In genomic region chr3:52897130-52898109, GRCh38 we compare ENCODE assay signal across 8 cellular contexts. TPM values are rescaled to one million over a fixed set of nuclear protein-coding genes. Genes with fewer than 3 reads are reported as not detected.
DNase-seq lines count a peak whose midpoint lies in the region; ATAC-seq, FAIRE-seq and TF ChIP-seq lines count a peak whose summit lies in the region.

TSS of gene STIMATE (minus strand) at chr3:52897548. CDS start at chr3:52897450, 98 bp downstream.

- H3K36me3 ChIP-seq in kidney (ENCODE audit: control insufficient read depth in 1 of 2, insufficient read depth in 2 of 2, low read length in 2 of 2) = no peaks in the 10 kb centered on the region

- no peak for TF ChIP-seq CTCF in AG09309 (IDR thresholded peaks at IDR 0.05; ENCODE audit: control insufficient read depth, insufficient read depth, low read depth, low read length, missing control alignments)
- TF ChIP-seq CTCF in kidney (IDR thresholded peaks at IDR 0.05; ENCODE audit: borderline replicate concordance, extremely low read depth, insufficient read depth) = no peak

- in situ Hi-C loops in GM18951 (cut with MboI; ENCODE audit: low sequenced_read_pairs, unreplicated experiment) = no loop called here

- peak within 1 kb of the TSS; percentile 78 to 83 for H3K9ac ChIP-seq in kidney (ENCODE audit: low read length in 2 of 2)

- no peak for FAIRE-seq in kidney (lab: Jason Lieb, UNC)

- DNase-seq in AG09309 (ENCODE audit: low read depth) (no peak), NCI-H345 treated with DMSO at 0.1 percent for 48 hours (lab: John Stamatoyannopoulos, UW; ENCODE audit: unreplicated experiment) (peak; percentile 37), cerebellum (ENCODE audit: low spot score) (peak; percentile 97), kidney (peak; percentile 95)
- DNase-seq in activated CD4-positive, alpha-beta T cell treated with anti-CD3 and anti-CD28 coated beads for 1 hour = peak; percentile 81
- peak; percentile 92 for DNase-seq in stimulated activated CD4-positive, alpha-beta T cell treated with anti-CD3 and anti-CD28 coated beads, Interleukin-15, amount 100 ng/mL, for 24 hours

- peak within 1 kb of the TSS; percentile 29 to 63 for H3K27ac ChIP-seq in kidney (ENCODE audit: low read depth in 2 of 2, low read length in 2 of 2)

- H3K4me3 ChIP-seq in AG09309 (ENCODE audit: control insufficient read depth, low read depth, low read length) (peak within 1 kb of the TSS; percentile 89), kidney (ENCODE audit: low read length in 2 of 2) (peak within 1 kb of the TSS; percentile 78 to 94)

- peak; percentile 82 for TF ChIP-seq POLR2A in GM18951 (IDR thresholded peaks at IDR 0.05; ENCODE audit: extremely low read depth, insufficient read depth, insufficient read length)

- H3K4me1 ChIP-seq in kidney (ENCODE audit: control insufficient read depth in 1 of 2, insufficient read depth in 1 of 2, low read depth in 1 of 2, low read length in 2 of 2) = peaks cover 16 to 27% of the 10 kb centered on the region in 2 donors

- H3K9me3 ChIP-seq in kidney (ENCODE audit: control insufficient read depth in 1 of 2, low read length in 2 of 2) = no peaks in the 10 kb centered on the region

- peak; percentile 86 for ATAC-seq in HG03159 (IDR thresholded peaks at IDR 0.05; ENCODE audit: unreplicated experiment)

- intact Hi-C loops in kidney (cut with DNase I) = no loop called here

RNA-seq across cellular contexts. Expression of gene STIMATE, which starts in this region (rescaled TPM):
- total RNA-seq in cerebellum (11.3 TPM), kidney (21.4 TPM)
- 23.3 TPM for polyA plus RNA-seq in kidney (ENCODE audit: insufficient read depth, low read depth, low replicate concordance)
